8 cellular contexts compared by ENCODE assay signal in the genomic region with DNA sequence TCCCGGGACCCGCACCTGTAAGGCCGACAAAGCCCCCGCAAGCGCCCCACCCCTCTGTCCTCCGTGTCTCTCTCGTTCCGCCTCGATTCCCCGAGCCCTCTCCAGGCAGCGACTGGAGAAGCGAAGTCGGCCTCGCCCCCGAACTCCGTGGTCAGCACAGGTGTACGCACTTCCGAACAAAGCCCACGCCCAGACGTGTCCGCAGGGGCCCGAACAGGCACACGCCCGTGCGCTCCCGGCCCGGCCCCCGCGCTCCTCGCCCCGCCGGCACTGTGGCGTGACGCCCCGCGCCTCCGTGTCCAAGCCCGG. TPM values are rescaled to one million over a fixed set of nuclear protein-coding genes. Genes with fewer than 3 reads are reported as not detected.
DNase-seq lines count a peak whose midpoint lies in the region; TF ChIP-seq lines count a peak whose summit lies in the region.

No MANE protein-coding gene starts in this region.

- peaks cover 7% of the 10 kb centered on the region for H3K4me1 ChIP-seq in prostate gland (replicated peaks)

- TF ChIP-seq CTCF in fibroblast of villous mesenchyme (IDR thresholded peaks at IDR 0.05; ENCODE audit: insufficient read depth, low read depth, low read length) (no peak), prostate gland (IDR thresholded peaks at IDR 0.05) (no peak)

- TF ChIP-seq POLR2A in prostate gland (IDR thresholded peaks at IDR 0.05): no peak

- WGBS in prostate gland: under 1% methylated on average over 32 of the region's 38 CpGs

- intact Hi-C loops in prostate gland (cut with DNase I): no loop called here

- H3K9me3 ChIP-seq in SK-N-MC (ENCODE audit: low read depth, low read length) (no peaks in the 10 kb centered on the region), prostate gland (no peaks in the 10 kb centered on the region)

- peak overlapping the region; percentile 85 for H3K4me3 ChIP-seq in SK-N-MC
- peak overlapping the region; percentile 18 for H3K4me3 ChIP-seq in fibroblast of villous mesenchyme (ENCODE audit: low read depth, low read length)
- peak overlapping the region; percentile 35 to 46 for H3K4me3 ChIP-seq in prostate gland

- H3K36me3 ChIP-seq in SK-N-MC (ENCODE audit: insufficient read depth, low read length) (no peaks in the 10 kb centered on the region), prostate gland (no peaks in the 10 kb centered on the region)

- H3K27me3 ChIP-seq in prostate gland (replicated peaks; ENCODE audit: insufficient read depth): no peaks in the 10 kb centered on the region

- peak; percentile 16 for DNase-seq in stimulated activated CD4-positive, alpha-beta T cell treated with anti-CD3 and anti-CD28 coated beads, Interleukin-15, amount 100 ng/mL, for 24 hours
- no peak for DNase-seq in stimulated activated CD4-positive, alpha-beta T cell treated with anti-CD3 and anti-CD28 coated beads, Interleukin-2, amount 100 ng/mL, for 48 hours
- DNase-seq in SK-N-MC (ENCODE audit: low read depth, low spot score) (no peak), fibroblast of villous mesenchyme (ENCODE audit: low read depth) (no peak), prostate gland (ENCODE audit: low spot score) (no peak), superior temporal gyrus (ENCODE audit: extremely low spot score) (no peak), NCI-H2171 (lab: John Stamatoyannopoulos, UW) (no peak), Kasumi-1 (lab: John Stamatoyannopoulos, UW) (no peak)

- no peak overlapping the region for H3K9ac ChIP-seq in SK-N-MC (ENCODE audit: insufficient read length)

- H3K27ac ChIP-seq in SK-N-MC: no peak overlapping the region
- H3K27ac ChIP-seq in prostate gland: no peak overlapping the region

RNA-seq across cellular contexts. Expression of gene NRCAM, which starts 0.8 kb away (rescaled TPM):
- total RNA-seq in fibroblast of villous mesenchyme: 0.97 and 1.3 TPM in 2 replicates
- total RNA-seq in prostate gland: 1 to 10 TPM; 1.1 to 3.1 TPM

Comparison
In these comparisons a context has a peak if more than half of its experiments do, and no peak if none do; other contexts are left out.
1. H3K4me3 ChIP-seq: peak in every context shown above with its lines; median percentile 85 in SK-N-MC; 40 in prostate gland; 18 in fibroblast of villous mesenchyme.